19 cellular contexts compared by ENCODE assay signal in the genomic region with DNA sequence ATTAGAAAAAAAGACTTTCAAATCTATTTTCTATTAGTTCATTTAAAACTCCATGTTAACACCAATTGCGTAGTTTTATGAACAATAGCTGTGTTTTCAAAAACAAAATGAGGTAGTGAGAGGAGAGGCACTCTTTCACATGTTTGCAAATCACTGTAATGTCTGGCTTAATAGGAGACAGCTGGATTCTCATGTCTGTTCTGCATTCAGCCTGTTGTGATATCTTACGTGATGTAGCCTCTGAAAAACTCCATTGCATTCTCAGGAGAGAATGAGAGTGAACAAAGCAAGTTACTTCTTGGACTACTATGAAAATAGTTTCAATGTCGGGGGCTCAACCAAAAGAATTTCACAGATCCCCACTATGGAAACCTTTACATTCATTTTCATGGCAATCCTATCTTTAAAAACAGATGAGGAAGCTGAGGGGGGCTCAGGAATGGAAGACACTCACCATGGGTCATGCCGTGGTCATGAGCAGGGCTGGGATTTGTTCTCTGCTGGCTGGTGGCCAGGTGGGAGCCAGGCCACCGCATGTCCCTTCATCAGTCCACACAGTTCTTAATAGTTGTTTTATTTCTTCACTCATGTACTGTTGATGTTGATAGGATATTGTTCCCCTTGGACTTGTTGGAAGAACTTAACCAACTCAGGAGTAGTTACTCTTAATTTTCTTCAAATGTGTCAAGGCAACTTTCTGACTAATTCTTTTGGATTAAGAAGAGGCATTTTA.
"Had no signal": no experiment of that assay in that cellular context is flagged by ENCODE, and none has a peak within 500 bp of the region (broad histone marks: within the 10 kb centered on the region; RNA-seq: fewer than 3 reads in every experiment).

No MANE protein-coding gene starts in this region.

- H3K9me3 Mint-ChIP-seq: activated CD4-positive, alpha-beta T cell treated with anti-CD3 and anti-CD28 coated beads, Interleukin-2, amount 10 ng/mL, durations not matched to agents 7 days and 5 days; activated naive CD4-positive, alpha-beta T cell treated with anti-CD3 and anti-CD28 coated beads, Interleukin-2, amount 10 ng/mL, durations not matched to agents 7 days and 5 days; activated naive CD8-positive, alpha-beta T cell treated with anti-CD3 and anti-CD28 coated beads, Interleukin-2, amount 50 U/mL, for 24 hours; activated T-cell treated with anti-CD3 and anti-CD28 coated beads, Interleukin-2, amount 50 U/mL, for 24 hours; dendritic cell treated with granulocyte-macrophage colony-stimulating factor and Interleukin-4, amounts not matched to agents 40 ng/mL and 50 ng/mL, for 4 days; stimulated activated naive B cell treated with anti-CD40 and anti-IgM and Interleukin-4, amounts not matched to agents 10 μg/mL and 1 μg/mL and 100 μg/mL, for 72 hours; T-helper 1 cell treated with Interleukin-12 subunit alpha and Interleukin-12 subunit beta and Interleukin-4 antibody, amounts not matched to agents 30 μg/mL and 1 μg/mL, for 36 hours had no signal

- H3K9me3 ChIP-seq: ascending aorta, esophagus muscularis mucosa, spleen, thyroid gland had no signal

- H3K36me3 ChIP-seq: ascending aorta, esophagus muscularis mucosa, spleen, thyroid gland had no signal

- H3K4me1 ChIP-seq: ascending aorta, esophagus muscularis mucosa, parathyroid adenoma, thyroid gland had no signal

- H3K36me3 Mint-ChIP-seq: activated naive CD4-positive, alpha-beta T cell treated with anti-CD3 and anti-CD28 coated beads, Interleukin-2, amount 10 ng/mL, durations not matched to agents 7 days and 5 days; stimulated activated naive B cell treated with anti-CD40 and anti-IgM and Interleukin-4, amounts not matched to agents 10 μg/mL and 1 μg/mL and 100 μg/mL, for 72 hours had no signal

- H3K27me3 Mint-ChIP-seq: activated CD4-positive, alpha-beta T cell treated with anti-CD3 and anti-CD28 coated beads, Interleukin-2, amount 10 ng/mL, durations not matched to agents 7 days and 5 days; activated naive CD4-positive, alpha-beta T cell treated with anti-CD3 and anti-CD28 coated beads, Interleukin-2, amount 10 ng/mL, durations not matched to agents 7 days and 5 days; activated naive CD8-positive, alpha-beta T cell treated with anti-CD3 and anti-CD28 coated beads, Interleukin-2, amount 50 U/mL, for 24 hours; activated T-cell treated with anti-CD3 and anti-CD28 coated beads, Interleukin-2, amount 50 U/mL, for 24 hours; dendritic cell treated with granulocyte-macrophage colony-stimulating factor and Interleukin-4, amounts not matched to agents 40 ng/mL and 50 ng/mL, for 4 days; stimulated activated naive B cell treated with anti-CD40 and anti-IgM and Interleukin-4, amounts not matched to agents 10 μg/mL and 1 μg/mL and 100 μg/mL, for 72 hours had no signal

- DNase-seq: activated CD4-positive, alpha-beta T cell treated with anti-CD3 and anti-CD28 coated beads, Interleukin-2, amount 10 ng/mL, durations not matched to agents 7 days and 5 days; activated CD8-positive, alpha-beta T cell treated with anti-CD3 and anti-CD28 coated beads, Interleukin-2, amount 10 ng/mL, durations not matched to agents 7 days and 5 days; activated naive CD4-positive, alpha-beta T cell treated with anti-CD3 and anti-CD28 coated beads, Interleukin-2, amount 10 ng/mL, durations not matched to agents 7 days and 5 days; activated naive CD8-positive, alpha-beta T cell treated with anti-CD3 and anti-CD28 coated beads, Interleukin-2, amount 50 U/mL, for 24 hours; activated T-cell treated with anti-CD3 and anti-CD28 coated beads, Interleukin-2, amount 50 U/mL, for 24 hours; effector CD8-positive, alpha-beta T cell; left colon; midbrain; spleen; stimulated activated naive B cell treated with anti-CD40 and anti-IgM and Interleukin-4, amounts not matched to agents 10 μg/mL and 1 μg/mL and 100 μg/mL, for 72 hours; thyroid gland had no signal

- H3K27me3 ChIP-seq: ascending aorta, esophagus muscularis mucosa, spleen, thyroid gland had no signal

- H3K4me1 Mint-ChIP-seq: activated CD4-positive, alpha-beta T cell treated with anti-CD3 and anti-CD28 coated beads, Interleukin-2, amount 10 ng/mL, durations not matched to agents 7 days and 5 days; activated naive CD4-positive, alpha-beta T cell treated with anti-CD3 and anti-CD28 coated beads, Interleukin-2, amount 10 ng/mL, durations not matched to agents 7 days and 5 days; activated naive CD8-positive, alpha-beta T cell treated with anti-CD3 and anti-CD28 coated beads, Interleukin-2, amount 50 U/mL, for 24 hours; nephron; stimulated activated naive B cell treated with anti-CD40 and anti-IgM and Interleukin-4, amounts not matched to agents 10 μg/mL and 1 μg/mL and 100 μg/mL, for 72 hours had no signal

- H3K4me3 Mint-ChIP-seq: activated CD4-positive, alpha-beta T cell treated with anti-CD3 and anti-CD28 coated beads, Interleukin-2, amount 10 ng/mL, durations not matched to agents 7 days and 5 days; activated CD8-positive, alpha-beta T cell treated with anti-CD3 and anti-CD28 coated beads, Interleukin-2, amount 10 ng/mL, durations not matched to agents 7 days and 5 days; activated naive CD4-positive, alpha-beta T cell treated with anti-CD3 and anti-CD28 coated beads, Interleukin-2, amount 10 ng/mL, durations not matched to agents 7 days and 5 days; activated naive CD8-positive, alpha-beta T cell treated with anti-CD3 and anti-CD28 coated beads, Interleukin-2, amount 50 U/mL, for 24 hours; activated T-cell treated with anti-CD3 and anti-CD28 coated beads, Interleukin-2, amount 50 U/mL, for 24 hours; dendritic cell treated with granulocyte-macrophage colony-stimulating factor and Interleukin-4, amounts not matched to agents 40 ng/mL and 50 ng/mL, for 4 days; nephron; stimulated activated naive B cell treated with anti-CD40 and anti-IgM and Interleukin-4, amounts not matched to agents 10 μg/mL and 1 μg/mL and 100 μg/mL, for 72 hours; T-helper 1 cell treated with Interleukin-12 subunit alpha and Interleukin-12 subunit beta and Interleukin-4 antibody, amounts not matched to agents 30 μg/mL and 1 μg/mL, for 36 hours had no signal

- H3K27ac Mint-ChIP-seq: activated CD4-positive, alpha-beta T cell treated with anti-CD3 and anti-CD28 coated beads, Interleukin-2, amount 10 ng/mL, durations not matched to agents 7 days and 5 days; activated CD8-positive, alpha-beta T cell treated with anti-CD3 and anti-CD28 coated beads, Interleukin-2, amount 10 ng/mL, durations not matched to agents 7 days and 5 days; activated naive CD4-positive, alpha-beta T cell treated with anti-CD3 and anti-CD28 coated beads, Interleukin-2, amount 10 ng/mL, durations not matched to agents 7 days and 5 days; activated naive CD8-positive, alpha-beta T cell treated with anti-CD3 and anti-CD28 coated beads, Interleukin-2, amount 50 U/mL, for 24 hours; activated T-cell treated with anti-CD3 and anti-CD28 coated beads, Interleukin-2, amount 50 U/mL, for 24 hours; dendritic cell treated with granulocyte-macrophage colony-stimulating factor and Interleukin-4, amounts not matched to agents 40 ng/mL and 50 ng/mL, for 4 days; nephron; stimulated activated naive B cell treated with anti-CD40 and anti-IgM and Interleukin-4, amounts not matched to agents 10 μg/mL and 1 μg/mL and 100 μg/mL, for 72 hours; T-helper 1 cell treated with Interleukin-12 subunit alpha and Interleukin-12 subunit beta and Interleukin-4 antibody, amounts not matched to agents 30 μg/mL and 1 μg/mL, for 36 hours had no signal

- ATAC-seq: activated CD4-positive, CD25-positive, alpha-beta regulatory T cell treated with anti-CD3 and anti-CD28 coated beads, Interleukin-2, amount 50 U/mL, for 24 hours; activated CD8-positive, alpha-beta T cell treated with anti-CD3 and anti-CD28 coated beads, Interleukin-2, amount 10 ng/mL, durations not matched to agents 7 days and 5 days; activated naive CD8-positive, alpha-beta T cell treated with anti-CD3 and anti-CD28 coated beads, Interleukin-2, amount 50 U/mL, for 24 hours; left colon; stimulated activated naive B cell treated with anti-CD40 and anti-IgM and Interleukin-4, amounts not matched to agents 10 μg/mL and 1 μg/mL and 100 μg/mL, for 72 hours had no signal

- H3K4me3 ChIP-seq: ascending aorta, esophagus muscularis mucosa, lung, spleen, thyroid gland had no signal

- H3K27ac ChIP-seq: ascending aorta, parathyroid adenoma, spleen, thyroid gland had no signal
